Comparison of ENCODE assay signal across 8 cellular contexts in the genomic region with DNA sequence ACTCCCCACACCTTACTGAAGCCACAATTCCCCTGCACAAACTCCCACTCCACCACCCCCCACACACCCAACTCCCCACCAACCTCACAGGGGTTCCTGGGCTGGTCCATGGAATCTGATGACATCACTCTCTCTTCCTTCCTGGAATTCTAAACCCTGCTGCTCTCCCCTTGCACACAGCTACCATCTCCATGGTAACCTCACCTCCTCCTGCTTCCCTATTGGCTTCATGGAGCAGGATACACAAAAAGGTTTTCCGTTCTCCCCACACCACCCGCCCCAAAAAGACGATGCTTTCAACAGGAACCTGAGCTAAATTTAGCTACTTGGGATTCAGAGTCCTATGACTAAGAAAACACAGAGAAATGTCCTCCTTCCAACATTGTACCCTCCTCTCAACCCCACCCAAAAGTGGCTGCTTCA.
DNase-seq lines count a peak whose midpoint lies in the region; ATAC-seq and TF ChIP-seq lines count a peak whose summit lies in the region.

No MANE protein-coding gene starts in this region.

- H3K4me1 Mint-ChIP-seq in type B pancreatic cell (ENCODE audit: unreplicated experiment): peaks cover 48% of the 10 kb centered on the region

- no peak for TF ChIP-seq CTCF in coronary artery (IDR thresholded peaks at IDR 0.05)
- no peak for TF ChIP-seq CTCF in type B pancreatic cell (conservative IDR thresholded peaks at IDR 0.05)

- peak overlapping the region; percentile 32 to 60 for H3K27ac ChIP-seq in coronary artery

- H3K9me3 Mint-ChIP-seq in type B pancreatic cell: no peaks in the 10 kb centered on the region

- peak overlapping the region; percentile 90 for H3K27ac Mint-ChIP-seq in type B pancreatic cell

- ATAC-seq in HG03565 (IDR thresholded peaks at IDR 0.05; ENCODE audit: unreplicated experiment): no peak
- no peak for ATAC-seq in HG02852 (IDR thresholded peaks at IDR 0.05; ENCODE audit: unreplicated experiment)

- H3K4me3 ChIP-seq in coronary artery: peak overlapping the region; percentile 50

- H3K27me3 Mint-ChIP-seq in type B pancreatic cell: no peaks in the 10 kb centered on the region

- H3K36me3 Mint-ChIP-seq in type B pancreatic cell: peaks cover 3% of the 10 kb centered on the region

- DNase-seq in NCI-H345 (lab: John Stamatoyannopoulos, UW) (peak; percentile 15), NCI-H345 treated with DMSO at 0.1 percent for 48 hours (lab: John Stamatoyannopoulos, UW; ENCODE audit: unreplicated experiment) (no peak), coronary artery (ENCODE audit: low spot score) (no peak), left kidney (ENCODE audit: low read depth, low spot score) (peak; percentile 93), type B pancreatic cell (ENCODE audit: extremely low spot score, unreplicated experiment) (no peak), OCI-M2 (lab: John Stamatoyannopoulos, UW; ENCODE audit: unreplicated experiment) (no peak)

- H3K4me3 Mint-ChIP-seq in type B pancreatic cell: peak overlapping the region; percentile 80

Comparison
In these comparisons a context has a peak if more than half of its experiments do, and no peak if none do; other contexts are left out.
1. DNase-seq: peak in NCI-H345 (single experiment) and left kidney (single experiment); none in NCI-H345 treated with DMSO at 0.1 percent for 48 hours (single experiment), coronary artery (single experiment), type B pancreatic cell (single experiment) and OCI-M2 (single experiment).